ENCODE assay signal across 10 cellular contexts in the genomic region with DNA sequence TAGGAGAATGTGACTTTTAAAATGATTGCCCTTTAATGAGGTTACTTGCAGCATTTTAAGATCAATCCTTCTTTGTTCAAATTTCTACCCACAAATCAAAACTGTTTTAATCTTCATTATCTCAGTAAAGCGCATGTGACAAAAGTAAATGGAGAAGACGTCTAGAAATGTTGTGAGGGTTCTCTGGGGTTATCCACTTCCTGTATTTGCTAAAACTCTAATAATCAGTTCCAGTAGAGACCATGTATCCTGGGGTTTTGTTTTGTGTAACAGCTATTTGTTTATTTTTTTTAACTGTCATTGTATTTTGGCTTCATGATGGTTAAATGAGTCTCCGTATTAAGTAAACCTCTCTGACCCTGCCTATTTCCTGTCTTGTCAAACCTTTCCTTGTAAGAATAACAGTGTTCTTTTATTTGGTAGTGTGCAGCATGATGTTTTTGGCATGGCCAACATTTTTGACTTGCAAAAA.
A peak's percentile ranks its signal among the peaks of the same experiment; 100 is the strongest.
DNase-seq lines count a peak whose midpoint lies in the region; ATAC-seq, FAIRE-seq and TF ChIP-seq lines count a peak whose summit lies in the region.
"Had no signal": no experiment of that assay in that cellular context is flagged by ENCODE, and none has a peak within 500 bp of the region (broad histone marks: within the 10 kb centered on the region; RNA-seq: fewer than 3 reads in every experiment).

No MANE protein-coding gene starts in this region.

- DNase-seq in AG10803 (ENCODE audit: low read depth): peak; percentile 61
- peak; percentile 5 for DNase-seq in medulla oblongata (ENCODE audit: extremely low spot score)
- no peak for DNase-seq in NCI-H128 (lab: John Stamatoyannopoulos, UW; ENCODE audit: unreplicated experiment)
- no peak for DNase-seq in RCC 7860 (ENCODE audit: low spot score)
- no peak for DNase-seq in KG1 (lab: John Stamatoyannopoulos, UW)
- DNase-seq: activated CD4-positive, alpha-beta T cell treated with anti-CD3 and anti-CD28 coated beads, Interleukin-2, amount 50 U/mL, for 48 hours; occipital lobe had no signal

- no peak for FAIRE-seq in RCC 7860 (lab: Jason Lieb, UNC)

- no peak overlapping the region for H3K4me3 ChIP-seq in AG10803 (ENCODE audit: low read length)

- ATAC-seq in HG02623 (IDR thresholded peaks at IDR 0.05; ENCODE audit: unreplicated experiment) (peak; percentile 36), GM18498 (IDR thresholded peaks at IDR 0.05; ENCODE audit: unreplicated experiment) (no peak)

- no peak for TF ChIP-seq CTCF in AG10803 (conservative IDR thresholded peaks at IDR 0.05; ENCODE audit: low read length)
- no peak for TF ChIP-seq CTCF in VCaP (conservative IDR thresholded peaks at IDR 0.05)

- H3K27ac ChIP-seq in VCaP: peak overlapping the region; percentile 77

Comparison
In these comparisons a context has a peak if more than half of its experiments do, and no peak if none do; other contexts are left out.
1. DNase-seq: peak in AG10803 (single experiment) and medulla oblongata (single experiment); none in NCI-H128 (single experiment), RCC 7860 (single experiment) and KG1 (single experiment).